ENCODE assay signal across 8 cellular contexts in genomic region chr2:204989877-204990276, GRCh38.
"Had no signal": no experiment of that assay in that cellular context is flagged by ENCODE, and none has a peak within 500 bp of the region (broad histone marks: within the 10 kb centered on the region; RNA-seq: fewer than 3 reads in every experiment).

No MANE protein-coding gene starts in this region.

- DNase-seq: H9, HCEC 1CT, KBM-7 had no signal

- H3K9ac ChIP-seq: KMS-11 had no signal

- H3K27ac ChIP-seq: KMS-11 had no signal

- H3K4me3 ChIP-seq: GM23338 had no signal

- H3K4me2 ChIP-seq: GM23338, KMS-11 had no signal

- FAIRE-seq: H1, H54, HTR-8/SVneo had no signal

- ATAC-seq: GM23338 had no signal

- H2AFZ ChIP-seq: GM23338 had no signal
